ENCODE assay signal across 15 cellular contexts in the genomic region with DNA sequence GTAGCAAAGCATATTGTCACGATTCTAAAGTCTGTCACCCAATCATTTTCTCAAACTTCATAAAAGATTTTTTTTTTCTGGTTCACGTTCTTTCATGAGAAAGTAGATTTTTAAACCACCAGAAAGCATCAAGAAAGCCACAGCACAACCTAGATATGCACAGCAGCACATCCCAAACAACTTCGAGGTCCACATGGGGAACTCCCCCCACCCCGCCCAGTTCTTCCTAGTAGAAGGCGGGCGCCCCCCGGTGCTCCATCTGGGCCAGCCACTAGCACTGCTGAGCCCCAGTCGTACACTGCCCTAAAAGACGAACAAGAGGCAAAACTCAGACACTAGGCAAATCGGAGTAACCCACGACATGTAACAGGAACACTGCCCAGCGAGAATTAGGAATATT. TPM values are rescaled to one million over a fixed set of nuclear protein-coding genes. Genes with fewer than 3 reads are reported as not detected.
DNase-seq lines count a peak whose midpoint lies in the region; ATAC-seq and TF ChIP-seq lines count a peak whose summit lies in the region.
"Had no signal": no experiment of that assay in that cellular context is flagged by ENCODE, and none has a peak within 500 bp of the region (broad histone marks: within the 10 kb centered on the region; RNA-seq: fewer than 3 reads in every experiment).

No MANE protein-coding gene starts in this region.

- no peak for TF ChIP-seq CTCF in mucosa of descending colon (IDR thresholded peaks at IDR 0.05)

- peak overlapping the region in 1 of 3 donors; percentile 60 for H3K27ac Mint-ChIP-seq in CD4-positive, CD25-positive, alpha-beta regulatory T cell
- H3K27ac Mint-ChIP-seq in activated T-helper 17 cell treated with anti-CD3 and anti-CD28 coated beads, Interleukin-2, amount 50 U/mL, for 72 hours, result peak overlapping the region; percentile 36
- H3K27ac Mint-ChIP-seq: activated T-helper 2 cell treated with anti-CD3 and anti-CD28 coated beads, Interferon-gamma antibody, Interleukin-2, Interleukin-4, amounts not matched to agents 10 μg/mL and 5 μg/mL and 100 μg/mL, durations not matched to agents 14 hours and 24 hours and 36 hours had no signal

- ATAC-seq in CD4-positive, CD25-positive, alpha-beta regulatory T cell (ENCODE audit: low read depth in 2 of 2), result no peak
- peak; percentile 93 for ATAC-seq in activated T-helper 17 cell treated with anti-CD3 and anti-CD28 coated beads, Interleukin-2, amount 50 U/mL, for 72 hours (replicated peaks)
- peak; percentile 35 for ATAC-seq in mucosa of descending colon
- ATAC-seq in HG03095 (IDR thresholded peaks at IDR 0.05; ENCODE audit: unreplicated experiment), result no peak

- DNase-seq in CD4-positive, CD25-positive, alpha-beta regulatory T cell, result no peak
- DNase-seq in T-helper 9 cell (peak; percentile 23), mucosa of descending colon (no peak), UCSD-AML1 (lab: John Stamatoyannopoulos, UW; ENCODE audit: unreplicated experiment) (no peak), HuH-7 (ENCODE audit: low spot score) (no peak), T1000 (lab: John Stamatoyannopoulos, UW) (no peak)
- DNase-seq: foreskin fibroblast, NCI-H2029, NCI-H774, sigmoid colon had no signal

- peaks cover 31 to 76% (median 60%) of the 10 kb centered on the region in 4 donors for H3K4me1 Mint-ChIP-seq in CD4-positive, CD25-positive, alpha-beta regulatory T cell
- H3K4me1 Mint-ChIP-seq in activated T-helper 17 cell treated with anti-CD3 and anti-CD28 coated beads, Interleukin-2, amount 50 U/mL, for 72 hours, result peaks cover 40% of the 10 kb centered on the region

- H3K4me1 ChIP-seq in CD4-positive, CD25-positive, alpha-beta regulatory T cell (ENCODE audit: control insufficient read depth, insufficient read depth, low read length, poor library complexity, severe bottlenecking), result peaks cover 20% of the 10 kb centered on the region
- H3K4me1 ChIP-seq in mucosa of descending colon (ENCODE audit: low read depth), result no peaks in the 10 kb centered on the region

- no peaks in the 10 kb centered on the region for H3K27me3 ChIP-seq in CD4-positive, CD25-positive, alpha-beta regulatory T cell (ENCODE audit: control insufficient read depth, insufficient read depth, low read length)
- H3K27me3 ChIP-seq: breast epithelium, sigmoid colon had no signal

- H3K4me3 ChIP-seq in CD4-positive, CD25-positive, alpha-beta regulatory T cell (ENCODE audit: low read depth, low read length), result no peak overlapping the region
- H3K4me3 ChIP-seq in mucosa of descending colon, result no peak overlapping the region
- H3K4me3 ChIP-seq: breast epithelium, sigmoid colon had no signal

- no peak overlapping the region for H3K27ac ChIP-seq in CD4-positive, CD25-positive, alpha-beta regulatory T cell (ENCODE audit: insufficient read depth, low read length, poor library complexity, severe bottlenecking)
- H3K27ac ChIP-seq: breast epithelium, RWPE1, sigmoid colon had no signal

- no peaks in the 10 kb centered on the region for H3K9me3 Mint-ChIP-seq in CD4-positive, CD25-positive, alpha-beta regulatory T cell
- no peaks in the 10 kb centered on the region for H3K9me3 Mint-ChIP-seq in activated T-helper 17 cell treated with anti-CD3 and anti-CD28 coated beads, Interleukin-2, amount 50 U/mL, for 72 hours
- H3K9me3 Mint-ChIP-seq: activated T-helper 2 cell treated with anti-CD3 and anti-CD28 coated beads, Interferon-gamma antibody, Interleukin-2, Interleukin-4, amounts not matched to agents 10 μg/mL and 5 μg/mL and 100 μg/mL, durations not matched to agents 14 hours and 24 hours and 36 hours had no signal

- H3K9me3 ChIP-seq in CD4-positive, CD25-positive, alpha-beta regulatory T cell (ENCODE audit: control insufficient read depth in 2 of 2, low read length in 2 of 2), result no peaks in the 10 kb centered on the region
- H3K9me3 ChIP-seq in mucosa of descending colon, result no peaks in the 10 kb centered on the region
- H3K9me3 ChIP-seq: breast epithelium, sigmoid colon had no signal

- peaks cover 15% of the 10 kb centered on the region for H3K36me3 Mint-ChIP-seq in CD4-positive, CD25-positive, alpha-beta regulatory T cell
- peaks cover 41% of the 10 kb centered on the region for H3K36me3 Mint-ChIP-seq in activated T-helper 17 cell treated with anti-CD3 and anti-CD28 coated beads, Interleukin-2, amount 50 U/mL, for 72 hours (ENCODE audit: low read depth)

- intact Hi-C loops in mucosa of descending colon (cut with DNase I, micrococcal nuclease), result no loop called here

- H3K4me3 Mint-ChIP-seq in CD4-positive, CD25-positive, alpha-beta regulatory T cell, result peak overlapping the region in 3 of 4 donors; percentile 4 to 38 (median 37)
- peak overlapping the region; percentile 58 for H3K4me3 Mint-ChIP-seq in activated T-helper 17 cell treated with anti-CD3 and anti-CD28 coated beads, Interleukin-2, amount 50 U/mL, for 72 hours

- H3K27me3 Mint-ChIP-seq in CD4-positive, CD25-positive, alpha-beta regulatory T cell, result no peaks in the 10 kb centered on the region
- no peaks in the 10 kb centered on the region for H3K27me3 Mint-ChIP-seq in activated T-helper 17 cell treated with anti-CD3 and anti-CD28 coated beads, Interleukin-2, amount 50 U/mL, for 72 hours

- H3K36me3 ChIP-seq in CD4-positive, CD25-positive, alpha-beta regulatory T cell (ENCODE audit: control insufficient read depth, insufficient read depth, low read length), result peaks cover 7% of the 10 kb centered on the region
- H3K36me3 ChIP-seq in mucosa of descending colon (ENCODE audit: low read depth), result no peaks in the 10 kb centered on the region
- H3K36me3 ChIP-seq: breast epithelium, sigmoid colon had no signal

RNA-seq across cellular contexts. Expression of a gene that starts 15.5 kb away (rescaled TPM):
- 121 TPM for total RNA-seq in CD4-positive, CD25-positive, alpha-beta regulatory T cell
- 10 to 100 TPM; 33.6 to 42.6 (median 41.3) TPM for polyA plus RNA-seq in CD4-positive, CD25-positive, alpha-beta regulatory T cell
- total RNA-seq in activated T-helper 17 cell treated with anti-CD3 and anti-CD28 coated beads, Interleukin-2, amount 50 U/mL, for 72 hours, result 100 to 1,000 TPM; 303 to 319 TPM
- 100 to 1,000 TPM; 363 to 417 (median 379) TPM for total RNA-seq in mucosa of descending colon

RNA-seq across cellular contexts. Expression of a gene that starts 15.7 kb away (rescaled TPM):
- 191 TPM for total RNA-seq in CD4-positive, CD25-positive, alpha-beta regulatory T cell
- polyA plus RNA-seq in CD4-positive, CD25-positive, alpha-beta regulatory T cell, result 100 to 1,000 TPM; 131 to 186 (median 159) TPM
- 100 to 1,000 TPM; 180 to 230 TPM for total RNA-seq in activated T-helper 17 cell treated with anti-CD3 and anti-CD28 coated beads, Interleukin-2, amount 50 U/mL, for 72 hours
- total RNA-seq in mucosa of descending colon, result 100 to 1,000 TPM; 185 to 262 (median 221) TPM

RNA-seq across cellular contexts. Expression of a gene that starts 56.1 kb away (rescaled TPM):
- 34.9 TPM for total RNA-seq in CD4-positive, CD25-positive, alpha-beta regulatory T cell
- 1 to 10 TPM; 3.0 to 7.4 (median 6.9) TPM for polyA plus RNA-seq in CD4-positive, CD25-positive, alpha-beta regulatory T cell
- 10 to 100 TPM; 26.1 to 33.1 TPM for total RNA-seq in activated T-helper 17 cell treated with anti-CD3 and anti-CD28 coated beads, Interleukin-2, amount 50 U/mL, for 72 hours
- 100 to 1,000 TPM in 2 of 3 donors, 10 to 100 TPM in 1; 98.1 to 163 (median 109) TPM for total RNA-seq in mucosa of descending colon

Comparison
In these comparisons a context has a peak if more than half of its experiments do, and no peak if none do; other contexts are left out.
1. ATAC-seq: peak in activated T-helper 17 cell treated with anti-CD3 and anti-CD28 coated beads, Interleukin-2, amount 50 U/mL, for 72 hours (single experiment) and mucosa of descending colon (single experiment); none in CD4-positive, CD25-positive, alpha-beta regulatory T cell (0 of 2) and HG03095 (single experiment).